Comparison of ENCODE assay signal across 8 cellular contexts in the genomic region with DNA sequence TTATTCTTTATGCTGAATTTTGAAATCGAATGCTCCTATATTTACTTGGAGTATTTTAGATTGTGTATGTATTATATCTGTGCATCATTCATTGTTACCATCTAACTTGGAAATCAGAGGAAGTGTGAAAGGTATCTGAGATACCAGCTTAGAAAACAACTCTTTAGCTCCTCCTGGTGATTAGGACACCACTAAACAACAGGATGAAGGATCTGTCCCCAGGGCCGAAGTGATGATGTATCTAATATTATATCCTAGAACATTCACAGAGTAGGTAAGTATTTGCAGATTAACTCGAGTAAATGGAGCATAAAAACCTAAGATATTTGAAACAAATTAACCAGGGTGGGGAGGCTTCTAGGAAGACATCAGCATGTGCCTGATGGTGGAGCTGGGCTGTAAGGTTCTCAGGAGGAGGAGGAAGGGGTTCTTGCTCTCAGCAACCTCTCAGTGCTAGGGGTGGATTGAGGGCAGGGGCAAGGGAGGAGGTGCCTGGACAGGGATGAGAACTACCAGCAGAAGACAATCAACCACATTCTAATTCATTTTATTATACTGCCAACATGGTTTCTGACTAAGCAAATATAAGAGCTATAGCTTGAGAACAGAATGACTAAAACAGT. TPM values are rescaled to one million over a fixed set of nuclear protein-coding genes. Genes with fewer than 3 reads are reported as not detected.
DNase-seq lines count a peak whose midpoint lies in the region; ATAC-seq, FAIRE-seq and TF ChIP-seq lines count a peak whose summit lies in the region.

No MANE protein-coding gene starts in this region.

- peak; percentile 42 for TF ChIP-seq CTCF in cardiac muscle cell (IDR thresholded peaks at IDR 0.05; ENCODE audit: low read depth, low read length)
- peak; percentile 64 for TF ChIP-seq CTCF in NB4 (IDR thresholded peaks at IDR 0.05; ENCODE audit: low read depth, low read length)
- peak; percentile 27 for TF ChIP-seq CTCF in astrocyte (IDR thresholded peaks at IDR 0.05; ENCODE audit: insufficient read depth, low read depth, low read length)
- TF ChIP-seq CTCF in lower lobe of right lung (IDR thresholded peaks at IDR 0.05) = peak; percentile 48

- H3K9me3 ChIP-seq in cardiac muscle cell (ENCODE audit: low read depth) (no peaks in the 10 kb centered on the region), astrocyte (ENCODE audit: insufficient read depth, low read depth, low read length) (no peaks in the 10 kb centered on the region), lower lobe of right lung (no peaks in the 10 kb centered on the region)

- H3K36me3 Mint-ChIP-seq in astrocyte (ENCODE audit: low read depth, unreplicated experiment) = no peaks in the 10 kb centered on the region

- no peak overlapping the region for H3K4me3 ChIP-seq in cardiac muscle cell
- H3K4me3 ChIP-seq in NB4 (ENCODE audit: low read depth, low read length) = no peak overlapping the region
- no peak overlapping the region for H3K4me3 ChIP-seq in astrocyte (ENCODE audit: insufficient read depth, low read depth, low read length)
- H3K4me3 ChIP-seq in lower lobe of right lung = no peak overlapping the region

- peaks cover 3% of the 10 kb centered on the region for H3K4me1 ChIP-seq in cardiac muscle cell (ENCODE audit: low read depth)
- H3K4me1 ChIP-seq in astrocyte (ENCODE audit: insufficient read depth, low read length) = peaks cover 10% of the 10 kb centered on the region
- peaks cover 41% of the 10 kb centered on the region for H3K4me1 ChIP-seq in lower lobe of right lung

- FAIRE-seq in astrocyte (lab: Jason Lieb, UNC) = peak; percentile 29

- H3K27me3 Mint-ChIP-seq in astrocyte (ENCODE audit: low read depth, unreplicated experiment) = peaks cover 7% of the 10 kb centered on the region

- H3K27ac ChIP-seq in cardiac muscle cell (no peak overlapping the region), astrocyte (ENCODE audit: low read depth, low read length) (no peak overlapping the region), lower lobe of right lung (no peak overlapping the region)

- ATAC-seq in left cardiac atrium = no peak
- no peak for ATAC-seq in lower lobe of right lung
- ATAC-seq in GM21576 (IDR thresholded peaks at IDR 0.05; ENCODE audit: unreplicated experiment) = no peak
- no peak for ATAC-seq in HG03280 (IDR thresholded peaks at IDR 0.05; ENCODE audit: unreplicated experiment)

- H3K36me3 ChIP-seq in cardiac muscle cell (no peaks in the 10 kb centered on the region), astrocyte (ENCODE audit: insufficient read depth, low read length) (no peaks in the 10 kb centered on the region), lower lobe of right lung (no peaks in the 10 kb centered on the region)

- TF ChIP-seq POLR2A in NB4 (IDR thresholded peaks at IDR 0.05; ENCODE audit: extremely low read depth, insufficient read length) = no peak

- peaks cover 9% of the 10 kb centered on the region for H3K4me1 Mint-ChIP-seq in astrocyte (ENCODE audit: low read depth, unreplicated experiment)

- no peaks in the 10 kb centered on the region for H3K9me3 Mint-ChIP-seq in astrocyte (ENCODE audit: unreplicated experiment)

- H3K4me3 Mint-ChIP-seq in astrocyte (ENCODE audit: unreplicated experiment) = no peak overlapping the region

- H3K9ac ChIP-seq in astrocyte (ENCODE audit: low read length) = no peak overlapping the region

- peaks cover 16% of the 10 kb centered on the region for H4K20me1 ChIP-seq in astrocyte (ENCODE audit: insufficient read depth, low read length)

- DNase-seq in cardiac muscle cell (ENCODE audit: low read depth in 1 of 2, low spot score in 1 of 2) (peak; percentile 39 to 54), left cardiac atrium (no peak), NB4 (ENCODE audit: low read depth) (peak; percentile 71), astrocyte (ENCODE audit: low read depth) (no peak), lower lobe of right lung (no peak)
- no peak for DNase-seq in effector CD8-positive, alpha-beta T cell (lab: John Stamatoyannopoulos, UW)

- intact Hi-C loops in left cardiac atrium (cut with DNase I) = loop anchor here (5.0 kb wide), 4 partner anchors 334 to 509 kb away; no protein-coding TSS in a partner anchor
- intact Hi-C loops in lower lobe of right lung (cut with DNase I) = loop anchor here (10.0 kb wide), 1 partner anchor 231 kb away; no protein-coding TSS in a partner anchor

- H3K27me3 ChIP-seq in cardiac muscle cell = no peaks in the 10 kb centered on the region
- no peaks in the 10 kb centered on the region for H3K27me3 ChIP-seq in astrocyte (ENCODE audit: insufficient read depth, low read length)
- no peaks in the 10 kb centered on the region for H3K27me3 ChIP-seq in lower lobe of right lung (ENCODE audit: low read depth)

- H2AFZ ChIP-seq in astrocyte (ENCODE audit: low read depth, low read length) = no peak overlapping the region

- no peak overlapping the region for H3K27ac Mint-ChIP-seq in astrocyte (ENCODE audit: unreplicated experiment)

- H3K4me2 ChIP-seq in astrocyte (ENCODE audit: low read length) = no peak overlapping the region

- peaks cover 21% of the 10 kb centered on the region for H3K79me2 ChIP-seq in astrocyte (ENCODE audit: insufficient read depth, low read length)

RNA-seq across cellular contexts. Expression of a gene that starts 2.6 kb away (rescaled TPM):
- 16.8 and 19.7 TPM in 2 replicates for total RNA-seq in cardiac muscle cell
- 43.0 and 57.5 TPM in 2 replicates for polyA plus RNA-seq in cardiac muscle cell
- 10 to 100 TPM; 17.4 to 45.5 TPM for total RNA-seq in left cardiac atrium
- total RNA-seq in astrocyte = 32.4 and 37.5 TPM in 2 replicates
- 25.7 TPM for total RNA-seq in lower lobe of right lung

Comparison
In these comparisons a context has a peak if more than half of its experiments do, and no peak if none do; other contexts are left out.
1. DNase-seq: peak in cardiac muscle cell (2 of 2) and NB4 (single experiment); none in left cardiac atrium (single experiment), astrocyte (single experiment), lower lobe of right lung (single experiment) and effector CD8-positive, alpha-beta T cell (single experiment).
2. Peak in every context shown above with its lines, with median percentiles within 50 percentile points of each other: CTCF ChIP-seq.